28 cellular contexts compared by ENCODE assay signal in the genomic region with DNA sequence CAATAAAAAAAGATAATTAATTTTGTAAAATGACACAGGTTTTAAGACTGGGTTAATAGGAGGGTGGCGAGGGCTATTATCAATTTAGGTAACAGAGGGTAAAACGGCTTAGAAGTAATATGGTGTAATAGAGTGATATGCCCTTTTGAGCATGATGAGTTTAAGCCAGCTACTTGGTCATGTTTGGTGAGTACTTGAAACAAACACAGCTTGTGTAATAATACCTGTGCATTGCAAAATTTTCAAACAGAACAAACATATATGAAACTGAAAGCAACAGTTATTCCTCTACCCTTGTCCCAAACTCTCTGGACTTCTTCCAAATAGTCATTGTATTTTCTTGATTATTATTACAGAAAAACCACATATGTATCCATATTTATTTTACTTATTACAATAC.
DNase-seq lines count a peak whose midpoint lies in the region; ATAC-seq and TF ChIP-seq lines count a peak whose summit lies in the region.
"Had no signal": no experiment of that assay in that cellular context is flagged by ENCODE, and none has a peak within 500 bp of the region (broad histone marks: within the 10 kb centered on the region; RNA-seq: fewer than 3 reads in every experiment).

No MANE protein-coding gene starts in this region.

- H3K4me1 ChIP-seq in IMR-90 (ENCODE audit: control insufficient read depth, insufficient read depth, low read length) (0 out of 2 replicates have a peak, but pooled peaks cover 1% of the 10 kb centered on the region), lung (ENCODE audit: control insufficient read depth in 2 of 2, insufficient read depth in 2 of 2, low read length in 2 of 2) (peaks cover 0 to 1% of the 10 kb centered on the region in 2 donors), ascending aorta (no peaks in the 10 kb centered on the region)
- H3K4me1 ChIP-seq: psoas muscle, thyroid gland, vagina had no signal

- intact Hi-C loops in IMR-90 (cut with micrococcal nuclease) = no loop called here
- intact Hi-C loops in ascending aorta (cut with DNase I) = no loop called here

- H2BK120ac ChIP-seq in IMR-90 (ENCODE audit: low read depth, low read length) = no peak overlapping the region

- no peak overlapping the region for H4K5ac ChIP-seq in IMR-90 (ENCODE audit: low read depth, low read length)

- in situ Hi-C loops in IMR-90 (cut with MboI; ENCODE audit: low sequenced_read_pairs) = no loop called here

- no peak overlapping the region for H3K9ac ChIP-seq in IMR-90 (ENCODE audit: low read depth, low read length)

- no peaks in the 10 kb centered on the region for H3K9me3 ChIP-seq in IMR-90 (ENCODE audit: control insufficient read depth, insufficient read depth, low read length)
- H3K9me3 ChIP-seq in lung (ENCODE audit: control insufficient read depth in 2 of 2, insufficient read depth in 1 of 2, low read length in 1 of 2) = no peaks in the 10 kb centered on the region
- no peaks in the 10 kb centered on the region for H3K9me3 ChIP-seq in ascending aorta
- H3K9me3 ChIP-seq: psoas muscle, thyroid gland, vagina had no signal

- no peak overlapping the region for H3K4ac ChIP-seq in IMR-90 (ENCODE audit: low read depth, low read length)

- H3K36me3 ChIP-seq in IMR-90 (ENCODE audit: control insufficient read depth, insufficient read depth, low read length) (no peaks in the 10 kb centered on the region), lung (ENCODE audit: control insufficient read depth in 2 of 2, insufficient read depth in 2 of 2, low read length in 2 of 2) (no peaks in the 10 kb centered on the region), ascending aorta (no peaks in the 10 kb centered on the region)
- H3K36me3 ChIP-seq: thyroid gland, vagina had no signal

- no peak overlapping the region for H3K18ac ChIP-seq in IMR-90 (ENCODE audit: low read depth, low read length)

- H3K4me3 ChIP-seq in IMR-90 (ENCODE audit: insufficient read depth, low read depth, low read length) (no peak overlapping the region), fibroblast of mammary gland (ENCODE audit: control insufficient read depth, low read depth, low read length) (no peak overlapping the region), lung (no peak overlapping the region), ascending aorta (no peak overlapping the region)
- H3K4me3 ChIP-seq: psoas muscle, SK-N-MC, thyroid gland, vagina had no signal

- TF ChIP-seq RAD21 in IMR-90 (IDR thresholded peaks at IDR 0.05; ENCODE audit: low read length) = no peak

- peaks cover 4 to 14% of the 10 kb centered on the region in 2 experiments; a peak in 3 of 4 replicates for H3K79me1 ChIP-seq in IMR-90 (ENCODE audit: low read depth in 1 of 2, low read length in 2 of 2)

- no TSS peak for BruUV-seq in IMR-90 (replicated peaks; lab: Mats Ljungman, UMichigan)

- H2BK15ac ChIP-seq in IMR-90 (ENCODE audit: low read depth, low read length) = no peak overlapping the region

- no peaks in the 10 kb centered on the region; the same call in 1 of the 2 replicates for H4K20me1 ChIP-seq in IMR-90 (ENCODE audit: insufficient read depth, low read length)

- no peak overlapping the region for H3K23ac ChIP-seq in IMR-90 (ENCODE audit: low read depth, low read length)

- H2AK9ac ChIP-seq in IMR-90 (replicated peaks; ENCODE audit: low read depth, low read length, poor library complexity) = no peak overlapping the region

- no peaks in the 10 kb centered on the region for H3K9me1 ChIP-seq in IMR-90 (ENCODE audit: insufficient read depth, low read length)

- H3K27me3 ChIP-seq in IMR-90 (ENCODE audit: control insufficient read depth, insufficient read depth, low read length) (no peaks in the 10 kb centered on the region), lung (ENCODE audit: control insufficient read depth, insufficient read depth) (no peaks in the 10 kb centered on the region), ascending aorta (no peaks in the 10 kb centered on the region)
- H3K27me3 ChIP-seq: thyroid gland, vagina had no signal

- dilution Hi-C loops in IMR-90 (cut with HindIII; ENCODE audit: low sequenced_read_pairs, unreplicated experiment) = no loop called here

- H2BK5ac ChIP-seq in IMR-90 (ENCODE audit: low read depth, low read length, poor library complexity, severe bottlenecking) = no peak overlapping the region

- no peak overlapping the region for H2AFZ ChIP-seq in IMR-90 (replicated peaks; ENCODE audit: low read length, poor library complexity)

- no peak overlapping the region for H2AK5ac ChIP-seq in IMR-90 (ENCODE audit: low read depth, low read length)

- H3K27ac ChIP-seq in IMR-90 (ENCODE audit: insufficient read depth, low read length) = no peak overlapping the region
- no peak overlapping the region for H3K27ac ChIP-seq in RWPE1
- H3K27ac ChIP-seq in lung (ENCODE audit: low read depth in 1 of 2, low read length in 1 of 2) = no peak overlapping the region
- no peak overlapping the region for H3K27ac ChIP-seq in ascending aorta
- H3K27ac ChIP-seq: HL-60, psoas muscle, SK-N-MC, thyroid gland, vagina had no signal

- CTCF ChIA-PET in IMR-90 (lab: Yijun Ruan, JAX) = interaction anchor here (0.6 kb wide), 1 partner anchor 988 kb away, joined by 3 read pairs; no protein-coding TSS in a partner anchor
- CTCF ChIA-PET in RWPE1 (lab: Yijun Ruan, JAX) = no interaction called here

- WGBS in IMR-90 (ENCODE audit: extremely low coverage in 2 of 2, insufficient read length in 1 of 2), 2 experiments = no CpG with 5 or more reads among the region's 2 CpGs
- WGBS in lung, 2 donors = 75 to 86% methylated on average over 2 of the region's 2 CpGs

- H3K14ac ChIP-seq in IMR-90 (replicated peaks; ENCODE audit: low read depth, low read length) = no peak overlapping the region

- POLR2A ChIA-PET in IMR-90 (lab: Charles Lee; ENCODE audit: unreplicated experiment) (no interaction called here), RWPE1 (lab: Yijun Ruan, JAX; ENCODE audit: low non-redundant PET) (no interaction called here)

- H3K4me2 ChIP-seq in IMR-90 (ENCODE audit: low read depth, low read length) = no peak overlapping the region; the same call in 1 of the 2 replicates

- H3K56ac ChIP-seq in IMR-90 (ENCODE audit: extremely low read depth, insufficient read depth, low read length) = no peak overlapping the region

- DNase-seq in IMR-90 (peak; percentile 26), RWPE1 (ENCODE audit: low spot score) (peak; percentile 5), fibroblast of mammary gland (ENCODE audit: low read depth) (peak; percentile 25), lung (ENCODE audit: low spot score) (no peak), ascending aorta (ENCODE audit: low spot score in 2 of 2) (no peak), GM19240 (ENCODE audit: insufficient read length, low spot score) (no peak), cerebellum (ENCODE audit: low spot score) (no peak)
- DNase-seq: activated CD4-positive, alpha-beta T cell treated with anti-CD3 and anti-CD28 coated beads, Interleukin-2, amount 50 U/mL, for 1 hour; activated CD4-positive, CD25-positive, alpha-beta regulatory T cell; activated gamma-delta T cell treated with Interleukin-2 at 50 U/mL for 16 hours; activated naive CD8-positive, alpha-beta T cell treated with anti-CD3 and anti-CD28 coated beads, Interleukin-2, amount 10 ng/mL, durations not matched to agents 7 days and 5 days; activated T-cell treated with anti-CD3 and anti-CD28 coated beads, Interleukin-2, amount 50 U/mL, for 4 hours; DMS153; H9; islet precursor cell; Karpas-422; left ventricle myocardium superior; naive thymus-derived CD8-positive, alpha-beta T cell; NCI-H1092; NCI-H1694; NCI-H510A treated with DMSO at 0.1 percent for 48 hours; occipital lobe; psoas muscle; stimulated activated CD4-positive, alpha-beta T cell treated with anti-CD3 and anti-CD28 coated beads, Interleukin-4, amount 100 ng/mL, for 24 hours; thyroid gland had no signal

- H4K8ac ChIP-seq in IMR-90 (ENCODE audit: low read depth in 2 of 2, low read length in 2 of 2) = no peak overlapping the region

- ATAC-seq in IMR-90 (ENCODE audit: low read depth) (no peak), lung (ENCODE audit: insufficient read depth, low FRiP score) (peak; percentile 58)
- ATAC-seq: activated T-cell treated with anti-CD3 and anti-CD28 coated beads, Interleukin-2, amount 50 U/mL, for 4 hours; left ventricle myocardium superior; naive thymus-derived CD8-positive, alpha-beta T cell; psoas muscle had no signal

- TF ChIP-seq CTCF in IMR-90 (conservative IDR thresholded peaks at IDR 0.05; ENCODE audit: low read depth, low read length) (no peak), RWPE1 (conservative IDR thresholded peaks at IDR 0.05; ENCODE audit: low read depth) (no peak), fibroblast of mammary gland (conservative IDR thresholded peaks at IDR 0.05; ENCODE audit: control insufficient read depth, insufficient read depth, low read depth, low read length) (no peak), lung (IDR thresholded peaks at IDR 0.05; ENCODE audit: control extremely low read depth, extremely low read depth) (no peak), ascending aorta (IDR thresholded peaks at IDR 0.05) (no peak)

- no peak for TF ChIP-seq POLR2A in IMR-90 (IDR thresholded peaks at IDR 0.05; ENCODE audit: low read depth, low read length)

- no peak overlapping the region for H2BK20ac ChIP-seq in IMR-90 (ENCODE audit: low read depth, low read length)

- no peak overlapping the region for H4K91ac ChIP-seq in IMR-90 (ENCODE audit: insufficient read depth, low read depth, low read length)

TF ChIP-seq in IMR-90, 13 proteins besides CTCF, POLR2A, EP300 and RAD21:
- TF ChIP-seq, protein P1, sequence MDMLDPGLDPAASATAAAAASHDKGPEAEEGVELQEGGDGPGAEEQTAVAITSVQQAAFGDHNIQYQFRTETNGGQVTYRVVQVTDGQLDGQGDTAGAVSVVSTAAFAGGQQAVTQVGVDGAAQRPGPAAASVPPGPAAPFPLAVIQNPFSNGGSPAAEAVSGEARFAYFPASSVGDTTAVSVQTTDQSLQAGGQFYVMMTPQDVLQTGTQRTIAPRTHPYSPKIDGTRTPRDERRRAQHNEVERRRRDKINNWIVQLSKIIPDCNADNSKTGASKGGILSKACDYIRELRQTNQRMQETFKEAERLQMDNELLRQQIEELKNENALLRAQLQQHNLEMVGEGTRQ (IDR thresholded peaks at IDR 0.05; ENCODE audit: low read depth, low read length) = no peak
- TF ChIP-seq NFE2L2 (IDR thresholded peaks at IDR 0.05; ENCODE audit: low read depth, low read length) = no peak
- peak; percentile 56 for TF ChIP-seq CEBPB (IDR thresholded peaks at IDR 0.05; ENCODE audit: low read depth, low read length)

Comparison
In these comparisons a context has a peak if more than half of its experiments do, and no peak if none do; other contexts are left out.
1. DNase-seq: peak in IMR-90 (single experiment), RWPE1 (single experiment) and fibroblast of mammary gland (single experiment); none in lung (single experiment), ascending aorta (0 of 2), GM19240 (single experiment) and cerebellum (single experiment).